ENCODE assay signal across 26 cellular contexts in the genomic region with DNA sequence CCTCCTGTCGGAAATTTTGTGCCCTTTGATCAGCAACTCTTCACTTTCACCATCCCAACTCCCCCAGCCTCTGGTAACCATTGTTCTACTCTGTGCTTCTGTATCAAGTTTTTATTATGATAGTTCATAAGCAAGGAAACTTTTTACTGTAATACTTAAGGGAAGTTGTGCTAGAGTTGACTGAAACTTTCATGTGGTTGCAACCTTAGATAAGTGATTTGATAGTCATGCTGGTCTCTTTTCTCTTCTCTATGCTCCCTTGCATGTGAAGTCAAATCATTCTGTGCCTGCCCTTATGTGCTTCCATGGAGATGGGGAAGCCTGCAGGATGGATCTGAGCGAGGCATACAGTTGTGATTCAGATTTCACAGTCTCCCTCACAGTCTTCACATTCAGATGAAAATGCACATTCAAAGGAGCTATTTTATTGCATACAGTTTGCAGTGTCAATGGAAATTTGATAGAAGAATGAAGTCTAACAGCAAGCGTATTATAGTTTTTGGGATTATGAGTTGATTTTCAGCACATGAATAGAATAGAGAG.
"Had no signal": no experiment of that assay in that cellular context is flagged by ENCODE, and none has a peak within 500 bp of the region (broad histone marks: within the 10 kb centered on the region; RNA-seq: fewer than 3 reads in every experiment).

No MANE protein-coding gene starts in this region.

- H3K4me1 ChIP-seq: esophagus muscularis mucosa, foreskin keratinocyte, gastrocnemius medialis, heart right ventricle had no signal

- H3K27me3 ChIP-seq: esophagus muscularis mucosa, foreskin keratinocyte, gastrocnemius medialis, heart right ventricle had no signal

- H3K4me3 ChIP-seq: esophagus muscularis mucosa, gastrocnemius medialis, heart right ventricle had no signal

- DNase-seq: activated B cell treated with CpG ODN at 0.5 μM for 24 hours; activated CD4-positive, alpha-beta T cell treated with anti-CD3 and anti-CD28 coated beads for 48 hours; activated CD4-positive, alpha-beta T cell treated with anti-CD3 and anti-CD28 coated beads, Interleukin-2, amount 50 U/mL, for 1 hour; activated CD4-positive, alpha-beta T cell treated with anti-CD3 and anti-CD28 coated beads, Interleukin-2, amount 50 U/mL, for 48 hours; activated CD8-positive, alpha-beta memory T cell treated with anti-CD3 and anti-CD28 coated beads for 24 hours; activated CD8-positive, alpha-beta T cell treated with anti-CD3 and anti-CD28 coated beads for 36 hours; activated effector memory CD4-positive, alpha-beta T cell treated with Interleukin-2 at 50 U/mL for 16 hours; activated gamma-delta T cell treated with Interleukin-2 at 50 U/mL for 16 hours; activated naive CD4-positive, alpha-beta T cell treated with anti-CD3 and anti-CD28 coated beads, Interleukin-2, amount 50 U/mL, for 16 hours; activated naive CD4-positive, alpha-beta T cell treated with Interleukin-2 at 50 U/mL for 16 hours; activated T-cell treated with anti-CD3 and anti-CD28 coated beads, Interleukin-2, amount 50 U/mL, for 4 hours; amniotic stem cell; anterior cingulate cortex; caudate nucleus; cortex of kidney; dermis blood vessel endothelial cell; effector CD4-positive, alpha-beta T cell; effector memory CD8-positive, alpha-beta T cell; erythroblast; foreskin keratinocyte; gastrocnemius medialis; heart right ventricle; T-helper 17 cell; T1000; WERI-Rb-1 had no signal

- H3K36me3 ChIP-seq: esophagus muscularis mucosa, gastrocnemius medialis, heart right ventricle, WERI-Rb-1 had no signal

- H3K9me3 ChIP-seq: esophagus muscularis mucosa, gastrocnemius medialis, heart right ventricle had no signal

- H3K27ac ChIP-seq: esophagus muscularis mucosa, foreskin keratinocyte, gastrocnemius medialis, heart right ventricle, WERI-Rb-1 had no signal
